2 cellular contexts compared by ENCODE assay signal in genomic region chr3:49729966-49730365, GRCh38. TPM values are rescaled to one million over a fixed set of nuclear protein-coding genes. Genes with fewer than 3 reads are reported as not detected.
"Had no signal": no experiment of that assay in that cellular context is flagged by ENCODE, and none has a peak within 500 bp of the region (broad histone marks: within the 10 kb centered on the region; RNA-seq: fewer than 3 reads in every experiment).

No MANE protein-coding gene starts in this region.

RNA-seq across cellular contexts. Expression of gene AMIGO3, which starts 10.5 kb away (rescaled TPM):
- total RNA-seq: activated B cell treated with CpG ODN at 0.5 μM for 24 hours; activated CD4-positive, alpha-beta memory T cell treated with anti-CD3 and anti-CD28 coated beads for 36 hours had no signal
